ENCODE assay signal across 8 cellular contexts in genomic region chr1:161389691-161390558, GRCh38. TPM values are rescaled to one million over a fixed set of nuclear protein-coding genes. Genes with fewer than 3 reads are reported as not detected.
DNase-seq lines count a peak whose midpoint lies in the region; ATAC-seq, FAIRE-seq and TF ChIP-seq lines count a peak whose summit lies in the region.

No MANE protein-coding gene starts in this region.

- H3K4me3 ChIP-seq in OCI-LY1 (ENCODE audit: low read depth, low read length, poor library complexity, severe bottlenecking) (peak overlapping the region; percentile 75), endothelial cell of umbilical vein (replicated peaks in 1 of 3; ENCODE audit: insufficient read depth in 1 of 3, low read depth in 1 of 3, low read length in 3 of 3) (peak overlapping the region; percentile 15 to 72 (median 64))

- H3K27ac ChIP-seq in OCI-LY1 (ENCODE audit: low read depth, low read length, poor library complexity, severe bottlenecking) (no peak overlapping the region), endothelial cell of umbilical vein (ENCODE audit: insufficient read depth, low read depth, low read length) (peak overlapping the region; percentile 64)

- CTCF ChIA-PET in endothelial cell of umbilical vein (lab: Charles Lee) = interaction anchor here (1.3 to 1.7 kb wide), 5 partner anchors 8 to 193 kb away, joined by 3 to 11 read pairs (median 5); partner anchors contain the start of gene TOMM40L

- no peaks in the 10 kb centered on the region for H3K79me2 ChIP-seq in OCI-LY1 (ENCODE audit: insufficient read depth, low read length)
- no peaks in the 10 kb centered on the region for H3K79me2 ChIP-seq in endothelial cell of umbilical vein (ENCODE audit: control insufficient read depth, insufficient read depth, low read length)

- H3K4me1 ChIP-seq in OCI-LY1 (ENCODE audit: insufficient read depth, low read length, severe bottlenecking) = peaks cover 18% of the 10 kb centered on the region
- H3K4me1 ChIP-seq in endothelial cell of umbilical vein (ENCODE audit: control insufficient read depth, extremely low read depth, insufficient read depth, low read length) = peaks cover 3% of the 10 kb centered on the region

- no TSS peak for BruUV-seq in endothelial cell of umbilical vein (replicated peaks; lab: Mats Ljungman, UMichigan)

- H2AFZ ChIP-seq in OCI-LY1 (ENCODE audit: low read length) = no peak overlapping the region
- peak overlapping the region; percentile 90 for H2AFZ ChIP-seq in endothelial cell of umbilical vein (ENCODE audit: low read depth, low read length)

- no peaks in the 10 kb centered on the region for H3K9me1 ChIP-seq in endothelial cell of umbilical vein (replicated peaks; ENCODE audit: control insufficient read depth, extremely low read depth, insufficient read depth, low read length)

- H3K9ac ChIP-seq in OCI-LY1 (ENCODE audit: low read length) = peak overlapping the region; percentile 69
- H3K9ac ChIP-seq in endothelial cell of umbilical vein (replicated peaks; ENCODE audit: extremely low read depth, insufficient read depth, low read length) = peak overlapping the region; percentile 79

- TF ChIP-seq CTCF in OCI-LY1 (IDR thresholded peaks at IDR 0.05; ENCODE audit: low read length) = no peak
- TF ChIP-seq CTCF in endothelial cell of umbilical vein (IDR thresholded peaks at IDR 0.05; ENCODE audit: extremely low read depth in 1 of 2, insufficient read depth in 1 of 2, low read depth in 1 of 2, low read length in 2 of 2) = no peak

- H3K9me2 ChIP-seq in OCI-LY1 (ENCODE audit: low read depth, low read length) = no peaks in the 10 kb centered on the region

- dilution Hi-C loops in endothelial cell of umbilical vein (cut with MboI; ENCODE audit: extremely low pct_ligation_motif_present, low sequenced_read_pairs) = no loop called here

- H3F3A ChIP-seq in OCI-LY1 (ENCODE audit: insufficient read depth, low read length) = no peaks in the 10 kb centered on the region

- POLR2A ChIA-PET in endothelial cell of umbilical vein (lab: Charles Lee) = interaction anchor here (0.6 to 1.1 kb wide), 2 partner anchors 164 to 244 kb away, joined by 3 to 8 read pairs; no protein-coding TSS in a partner anchor

- peak; percentile 99 for FAIRE-seq in endothelial cell of umbilical vein (lab: Jason Lieb, UNC)

- H4K20me1 ChIP-seq in OCI-LY1 (ENCODE audit: insufficient read depth, low read length) (no peaks in the 10 kb centered on the region), endothelial cell of umbilical vein (replicated peaks; ENCODE audit: control insufficient read depth, extremely low read depth, insufficient read depth, low read length) (no peaks in the 10 kb centered on the region)

- no peaks in the 10 kb centered on the region for H3K36me3 ChIP-seq in OCI-LY1 (ENCODE audit: insufficient read depth, low read length)
- no peaks in the 10 kb centered on the region for H3K36me3 ChIP-seq in endothelial cell of umbilical vein (ENCODE audit: control insufficient read depth in 2 of 2, extremely low read depth in 1 of 2, insufficient read depth in 2 of 2, low read length in 2 of 2)

- DNase-seq in DMS 273 treated with DMSO at 0.1 percent for 48 hours (lab: John Stamatoyannopoulos, UW) (peak; percentile 92), HuH-7.5 (ENCODE audit: low spot score) (peak; percentile 73), endothelial cell of umbilical vein (ENCODE audit: low read depth, low spot score) (peak; percentile 96), middle frontal gyrus (ENCODE audit: extremely low spot score, low spot score) (peak; percentile 88)
- peak; percentile 96 for DNase-seq in activated CD8-positive, alpha-beta memory T cell treated with anti-CD3 and anti-CD28 coated beads, Interleukin-2, amount 50 U/mL, for 48 hours
- DNase-seq in stimulated activated CD8-positive, alpha-beta memory T cell treated with anti-CD3 and anti-CD28 coated beads, Interleukin-15, amount 100 ng/mL, for 48 hours (ENCODE audit: low read depth in 2 of 2) = peak; percentile 80 to 82

- H3K9me3 ChIP-seq in OCI-LY1 (ENCODE audit: low read length) (no peaks in the 10 kb centered on the region), endothelial cell of umbilical vein (replicated peaks; ENCODE audit: control insufficient read depth, insufficient read depth, low read length) (no peaks in the 10 kb centered on the region)

- TF ChIP-seq POLR2A in endothelial cell of umbilical vein (IDR thresholded peaks at IDR 0.05; ENCODE audit: low read depth, low read length) = peak; percentile 95

- H3K27me3 ChIP-seq in OCI-LY1 (ENCODE audit: insufficient read depth, low read length) = no peaks in the 10 kb centered on the region
- H3K27me3 ChIP-seq in endothelial cell of umbilical vein (ENCODE audit: control insufficient read depth in 2 of 2, insufficient read depth in 2 of 2, low read length in 2 of 2) = no peaks in the 10 kb centered on the region

- H3K4me2 ChIP-seq in OCI-LY1 (ENCODE audit: low read length) = peak overlapping the region; percentile 79
- peak overlapping the region; percentile 65 for H3K4me2 ChIP-seq in endothelial cell of umbilical vein (ENCODE audit: insufficient read depth, low read length)

- peak; percentile 70 for ATAC-seq in GM21528 (IDR thresholded peaks at IDR 0.05; ENCODE audit: low FRiP score, unreplicated experiment)

- intact Hi-C loops in endothelial cell of umbilical vein (cut with micrococcal nuclease) = loop anchor here (1.0 to 10.0 kb wide), 3 partner anchors 9 to 365 kb away; partner anchors contain the start of gene F11R

TF ChIP-seq in endothelial cell of umbilical vein, 7 proteins besides CTCF, POLR2A, EP300 and RAD21:
- TF ChIP-seq FOS (IDR thresholded peaks at IDR 0.05; ENCODE audit: borderline replicate concordance, insufficient read depth, low read length) = peak; percentile 48
- TF ChIP-seq POLR2AphosphoS5 (IDR thresholded peaks at IDR 0.05; ENCODE audit: insufficient read depth, low read depth, low read length) = peak; percentile 88
- TF ChIP-seq JUN (IDR thresholded peaks at IDR 0.05; ENCODE audit: borderline replicate concordance, insufficient read depth, insufficient read length, low read depth) = peak; percentile 34
- TF ChIP-seq MAX (IDR thresholded peaks at IDR 0.05; ENCODE audit: insufficient read depth, insufficient read length) = peak; percentile 78
- no peak for TF ChIP-seq GATA2 (IDR thresholded peaks at IDR 0.05; ENCODE audit: insufficient read depth, insufficient read length, low read depth, low read length)
TF ChIP-seq in endothelial cell of umbilical vein: peak in this region for 4.

RNA-seq across cellular contexts. Expression of gene CFAP126, which starts 22.2 kb away (rescaled TPM):
- total RNA-seq in endothelial cell of umbilical vein = not detected in 2 replicates
- polyA plus RNA-seq in endothelial cell of umbilical vein = not detected in 2 replicates
- polyA plus RNA-seq in endothelial cell of umbilical vein (2011; cell fraction: cytosol; rRNA removed) = not detected in 2 replicates
- not detected in 2 replicates for polyA plus RNA-seq in endothelial cell of umbilical vein (2011; cell fraction: nucleus; rRNA removed)
- not detected in 2 replicates for polyA plus RNA-seq in endothelial cell of umbilical vein (2012)
- not detected in 2 replicates for polyA minus RNA-seq in endothelial cell of umbilical vein
- polyA minus RNA-seq in endothelial cell of umbilical vein (2011; cell fraction: cytosol; rRNA and poly(A)+ RNA removed) = not detected
- polyA minus RNA-seq in endothelial cell of umbilical vein (2011; cell fraction: nucleus; rRNA and poly(A)+ RNA removed) = not detected in 2 replicates
